ENCODE assay signal across 17 cellular contexts in genomic region chr13:101978546-101979315, GRCh38.
"Had no signal": no experiment of that assay in that cellular context is flagged by ENCODE, and none has a peak within 500 bp of the region (broad histone marks: within the 10 kb centered on the region; RNA-seq: fewer than 3 reads in every experiment).

No MANE protein-coding gene starts in this region.

- H3K9ac ChIP-seq: neural progenitor cell had no signal

- H3K4me2 ChIP-seq: neural progenitor cell had no signal

- H3K4me1 Mint-ChIP-seq: activated CD4-positive, alpha-beta T cell treated with anti-CD3 and anti-CD28 coated beads, Interleukin-2, amount 10 ng/mL, durations not matched to agents 24 days and 14 days; activated naive CD8-positive, alpha-beta T cell treated with anti-CD3 and anti-CD28 coated beads for 36 hours; central memory CD8-positive, alpha-beta T cell; neural progenitor cell had no signal

- H3K27me3 Mint-ChIP-seq: activated CD4-positive, alpha-beta T cell treated with anti-CD3 and anti-CD28 coated beads, Interleukin-2, amount 10 ng/mL, durations not matched to agents 24 days and 14 days; central memory CD8-positive, alpha-beta T cell; dendritic cell treated with granulocyte-macrophage colony-stimulating factor and Interleukin-4, amounts not matched to agents 40 ng/mL and 50 ng/mL, for 4 days had no signal

- H3K36me3 Mint-ChIP-seq: activated naive CD8-positive, alpha-beta T cell treated with anti-CD3 and anti-CD28 coated beads for 36 hours; brain; neural progenitor cell had no signal

- H3K27ac ChIP-seq: epithelial cell of prostate, neural progenitor cell, sigmoid colon, stomach, testis, upper lobe of right lung had no signal

- DNase-seq: activated CD4-positive, alpha-beta T cell treated with anti-CD3 and anti-CD28 coated beads, Interleukin-2, amount 10 ng/mL, durations not matched to agents 24 days and 14 days; activated CD4-positive, CD25-positive, alpha-beta regulatory T cell; activated naive CD8-positive, alpha-beta T cell treated with anti-CD3 and anti-CD28 coated beads for 36 hours; effector memory CD8-positive, alpha-beta T cell; head of caudate nucleus; left colon; sigmoid colon; stimulated activated CD4-positive, alpha-beta T cell treated with anti-CD3 and anti-CD28 coated beads, Interleukin-1b, Interleukin-23, amount 100 ng/mL, for 48 hours; stomach; testis; upper lobe of right lung had no signal

- H3K4me1 ChIP-seq: neural progenitor cell, sigmoid colon, stomach, testis had no signal

- H3K27me3 ChIP-seq: neural progenitor cell, sigmoid colon, stomach, testis, upper lobe of right lung had no signal

- H3K27ac Mint-ChIP-seq: activated CD4-positive, alpha-beta T cell treated with anti-CD3 and anti-CD28 coated beads, Interleukin-2, amount 10 ng/mL, durations not matched to agents 24 days and 14 days; activated naive CD8-positive, alpha-beta T cell treated with anti-CD3 and anti-CD28 coated beads for 36 hours; dendritic cell treated with granulocyte-macrophage colony-stimulating factor and Interleukin-4, amounts not matched to agents 40 ng/mL and 50 ng/mL, for 4 days; effector memory CD8-positive, alpha-beta T cell; neural progenitor cell; T-helper 2 cell treated with Interferon-gamma antibody and Interleukin-4, amounts not matched to agents 5 μg/mL and 100 μg/mL, for 36 hours had no signal

- H3K9me3 Mint-ChIP-seq: activated CD4-positive, alpha-beta T cell treated with anti-CD3 and anti-CD28 coated beads, Interleukin-2, amount 10 ng/mL, durations not matched to agents 24 days and 14 days; activated naive CD8-positive, alpha-beta T cell treated with anti-CD3 and anti-CD28 coated beads for 36 hours; brain; effector memory CD8-positive, alpha-beta T cell; neural progenitor cell; T-helper 2 cell treated with Interferon-gamma antibody and Interleukin-4, amounts not matched to agents 5 μg/mL and 100 μg/mL, for 36 hours had no signal

- H3K36me3 ChIP-seq: neural progenitor cell, sigmoid colon, stomach, upper lobe of right lung had no signal

- H3K4me3 ChIP-seq: neural progenitor cell, sigmoid colon, stomach, testis, upper lobe of right lung had no signal

- ATAC-seq: effector memory CD8-positive, alpha-beta T cell; upper lobe of right lung had no signal

- H3K4me3 Mint-ChIP-seq: activated CD4-positive, alpha-beta T cell treated with anti-CD3 and anti-CD28 coated beads, Interleukin-2, amount 10 ng/mL, durations not matched to agents 24 days and 14 days; activated naive CD8-positive, alpha-beta T cell treated with anti-CD3 and anti-CD28 coated beads for 36 hours; brain; central memory CD8-positive, alpha-beta T cell; dendritic cell treated with granulocyte-macrophage colony-stimulating factor and Interleukin-4, amounts not matched to agents 40 ng/mL and 50 ng/mL, for 4 days; effector memory CD8-positive, alpha-beta T cell; neural progenitor cell; T-helper 2 cell treated with Interferon-gamma antibody and Interleukin-4, amounts not matched to agents 5 μg/mL and 100 μg/mL, for 36 hours had no signal
